14 cellular contexts compared by ENCODE assay signal in genomic region chr7:70582921-70583895, GRCh38.
DNase-seq lines count a peak whose midpoint lies in the region; ATAC-seq, FAIRE-seq and TF ChIP-seq lines count a peak whose summit lies in the region.
"Had no signal": no experiment of that assay in that cellular context is flagged by ENCODE, and none has a peak within 500 bp of the region (broad histone marks: within the 10 kb centered on the region; RNA-seq: fewer than 3 reads in every experiment).

No MANE protein-coding gene starts in this region.

- H3K9me3 Mint-ChIP-seq in nephron: no peaks in the 10 kb centered on the region

- DNase-seq in D721Med (ENCODE audit: insufficient read length, low spot score) (peak; percentile 43), pons (ENCODE audit: low spot score) (no peak), RCC 7860 (ENCODE audit: low spot score) (no peak), COR-L47 (lab: John Stamatoyannopoulos, UW) (no peak), NCI-H146 treated with DMSO at 0.1 percent for 48 hours (lab: John Stamatoyannopoulos, UW; ENCODE audit: unreplicated experiment) (no peak)
- DNase-seq: activated CD4-positive, alpha-beta T cell treated with anti-CD3 and anti-CD28 coated beads for 36 hours; activated CD8-positive, alpha-beta memory T cell treated with anti-CD3 and anti-CD28 coated beads, Interleukin-2, amount 50 U/mL, for 48 hours; left lung; NCI-H187; SHP77 had no signal

- no peaks in the 10 kb centered on the region for H3K36me3 ChIP-seq in HUES64 (ENCODE audit: insufficient read depth, low read length)
- H3K36me3 ChIP-seq: left lung had no signal

- TF ChIP-seq CTCF in D721Med (IDR thresholded peaks at IDR 0.05; ENCODE audit: insufficient read depth, missing control alignments): no peak
- TF ChIP-seq CTCF in nephron (IDR thresholded peaks at IDR 0.05; ENCODE audit: unreplicated experiment in 3 of 3): no peak

- ATAC-seq in esophagus mucosa: peak; percentile 34
- ATAC-seq: activated CD4-positive, alpha-beta T cell treated with anti-CD3 and anti-CD28 coated beads for 36 hours; left lung had no signal

- H3K27ac Mint-ChIP-seq in nephron: peak overlapping the region; percentile 80 to 94 (median 91)
- H3K27ac Mint-ChIP-seq: activated CD4-positive, alpha-beta T cell treated with anti-CD3 and anti-CD28 coated beads for 36 hours had no signal

- H3K27me3 Mint-ChIP-seq in nephron (ENCODE audit: low read depth): no peaks in the 10 kb centered on the region
- H3K27me3 Mint-ChIP-seq: activated CD4-positive, alpha-beta T cell treated with anti-CD3 and anti-CD28 coated beads for 36 hours had no signal

- peaks cover 52% of the 10 kb centered on the region for H3K4me1 ChIP-seq in HUES64 (ENCODE audit: insufficient read depth, low read length)
- H3K4me1 ChIP-seq: left lung had no signal

- H3K4me1 Mint-ChIP-seq in nephron: peaks cover 59% of the 10 kb centered on the region
- H3K4me1 Mint-ChIP-seq: activated CD4-positive, alpha-beta T cell treated with anti-CD3 and anti-CD28 coated beads for 36 hours had no signal

- peak; percentile 35 for FAIRE-seq in D721Med (lab: Jason Lieb, UNC)
- FAIRE-seq in RCC 7860 (lab: Jason Lieb, UNC): no peak

- WGBS in HUES64: 49% methylated on average over 16 of the region's 18 CpGs

- H3K9me3 ChIP-seq in HUES64 (ENCODE audit: insufficient read depth, low read depth, low read length): no peaks in the 10 kb centered on the region
- H3K9me3 ChIP-seq: left lung had no signal

- H3K27ac ChIP-seq in HUES64 (ENCODE audit: low read depth, low read length): peak overlapping the region; percentile 72
- H3K27ac ChIP-seq: KMS-11, left lung had no signal

- no peaks in the 10 kb centered on the region for H3K36me3 Mint-ChIP-seq in nephron (ENCODE audit: low read depth)

- H3K9ac ChIP-seq in HUES64 (ENCODE audit: low read depth, low read length): no peak overlapping the region
- H3K9ac ChIP-seq: KMS-11 had no signal

- H3K27me3 ChIP-seq in HUES64 (ENCODE audit: insufficient read depth, low read length): no peaks in the 10 kb centered on the region
- H3K27me3 ChIP-seq: left lung had no signal

- no peak overlapping the region for H3K4me3 ChIP-seq in HUES64 (ENCODE audit: low read length)
- H3K4me3 ChIP-seq: left lung had no signal

- H3K4me3 Mint-ChIP-seq in nephron: peak overlapping the region; percentile 14 to 42 (median 24)
- H3K4me3 Mint-ChIP-seq: activated CD4-positive, alpha-beta T cell treated with anti-CD3 and anti-CD28 coated beads for 36 hours had no signal
